In genomic region chr9:3385871-3386270, GRCh38 we compare ENCODE assay signal across 9 cellular contexts.
A peak's percentile ranks its signal among the peaks of the same experiment; 100 is the strongest.
DNase-seq lines count a peak whose midpoint lies in the region; ATAC-seq and TF ChIP-seq lines count a peak whose summit lies in the region.
"Had no signal": no experiment of that assay in that cellular context is flagged by ENCODE, and none has a peak within 500 bp of the region (broad histone marks: within the 10 kb centered on the region; RNA-seq: fewer than 3 reads in every experiment).

No MANE protein-coding gene starts in this region.

- TF ChIP-seq POLR2A in esophagus muscularis mucosa (IDR thresholded peaks at IDR 0.05; ENCODE audit: low read depth): no peak

- no peak overlapping the region for H3K27ac ChIP-seq in colonic mucosa
- no peak overlapping the region for H3K27ac ChIP-seq in esophagus muscularis mucosa (replicated peaks in 1 of 4)
- H3K27ac ChIP-seq: SJSA1 had no signal

- H3K4me1 Mint-ChIP-seq in natural killer cell treated with Interleukin-12 subunit alpha and Interleukin-12 subunit beta and Interleukin-15 and Interleukin-18, amount 100 ng/mL, for 72 hours (ENCODE audit: low read depth in 2 of 2): peaks cover 18 to 24% of the 10 kb centered on the region in 2 donors
- H3K4me1 Mint-ChIP-seq in endothelial cell (ENCODE audit: unreplicated experiment): peaks cover 7% of the 10 kb centered on the region

- intact Hi-C loops in colonic mucosa (cut with DNase I): no loop called here
- intact Hi-C loops in esophagus muscularis mucosa (cut with DNase I): no loop called here

- no peaks in the 10 kb centered on the region for H3K4me1 ChIP-seq in colonic mucosa
- no peaks in the 10 kb centered on the region for H3K4me1 ChIP-seq in esophagus muscularis mucosa
- H3K4me1 ChIP-seq: SJSA1 had no signal

- TF ChIP-seq CTCF in colonic mucosa (IDR thresholded peaks at IDR 0.05): no peak
- TF ChIP-seq CTCF in endothelial cell (IDR thresholded peaks at IDR 0.05; ENCODE audit: unreplicated experiment): no peak
- TF ChIP-seq CTCF in esophagus muscularis mucosa (IDR thresholded peaks at IDR 0.05): no peak

- peak; percentile 83 for ATAC-seq in GM18861 (IDR thresholded peaks at IDR 0.05; ENCODE audit: unreplicated experiment)
- ATAC-seq in GM21723 (IDR thresholded peaks at IDR 0.05; ENCODE audit: unreplicated experiment): peak; percentile 95
- ATAC-seq in HG03521 (IDR thresholded peaks at IDR 0.05; ENCODE audit: unreplicated experiment): peak; percentile 94
- ATAC-seq in natural killer cell treated with Interleukin-12 subunit alpha and Interleukin-12 subunit beta and Interleukin-15 and Interleukin-18, amount 100 ng/mL, for 72 hours: peak; percentile 100

- H3K9ac ChIP-seq in colonic mucosa (ENCODE audit: low read depth in 2 of 2, low read length in 2 of 2): no peak overlapping the region

- no peaks in the 10 kb centered on the region for H3K27me3 Mint-ChIP-seq in natural killer cell treated with Interleukin-12 subunit alpha and Interleukin-12 subunit beta and Interleukin-15 and Interleukin-18, amount 100 ng/mL, for 72 hours
- H3K27me3 Mint-ChIP-seq in endothelial cell (ENCODE audit: unreplicated experiment): no peaks in the 10 kb centered on the region

- no peak overlapping the region for H3K4me3 ChIP-seq in colonic mucosa
- H3K4me3 ChIP-seq in esophagus muscularis mucosa: no peak overlapping the region
- H3K4me3 ChIP-seq: SJSA1 had no signal

- peaks cover 3% of the 10 kb centered on the region for H3K9me3 Mint-ChIP-seq in natural killer cell treated with Interleukin-12 subunit alpha and Interleukin-12 subunit beta and Interleukin-15 and Interleukin-18, amount 100 ng/mL, for 72 hours
- H3K9me3 Mint-ChIP-seq in endothelial cell (ENCODE audit: unreplicated experiment): no peaks in the 10 kb centered on the region

- peak overlapping the region; percentile 75 for H3K4me3 Mint-ChIP-seq in natural killer cell treated with Interleukin-12 subunit alpha and Interleukin-12 subunit beta and Interleukin-15 and Interleukin-18, amount 100 ng/mL, for 72 hours
- H3K4me3 Mint-ChIP-seq in endothelial cell (ENCODE audit: unreplicated experiment): no peak overlapping the region

- WGBS in esophagus muscularis mucosa: 75% methylated on average over 1 of the region's 1 CpG

- no peaks in the 10 kb centered on the region for H3K27me3 ChIP-seq in colonic mucosa
- no peaks in the 10 kb centered on the region for H3K27me3 ChIP-seq in esophagus muscularis mucosa
- H3K27me3 ChIP-seq: SJSA1 had no signal

- H3K36me3 ChIP-seq in colonic mucosa: no peaks in the 10 kb centered on the region
- peaks cover 0 to 7% (median 0%) of the 10 kb centered on the region in 4 donors for H3K36me3 ChIP-seq in esophagus muscularis mucosa
- H3K36me3 ChIP-seq: SJSA1 had no signal

- H3K27ac Mint-ChIP-seq in natural killer cell treated with Interleukin-12 subunit alpha and Interleukin-12 subunit beta and Interleukin-15 and Interleukin-18, amount 100 ng/mL, for 72 hours: peak overlapping the region; percentile 43 to 50
- no peak overlapping the region for H3K27ac Mint-ChIP-seq in endothelial cell (ENCODE audit: unreplicated experiment)

- H3K9me3 ChIP-seq in colonic mucosa: no peaks in the 10 kb centered on the region
- no peaks in the 10 kb centered on the region for H3K9me3 ChIP-seq in esophagus muscularis mucosa
- H3K9me3 ChIP-seq: SJSA1 had no signal

- H3K36me3 Mint-ChIP-seq in natural killer cell treated with Interleukin-12 subunit alpha and Interleukin-12 subunit beta and Interleukin-15 and Interleukin-18, amount 100 ng/mL, for 72 hours: peaks cover 31% of the 10 kb centered on the region
- peaks cover 13% of the 10 kb centered on the region for H3K36me3 Mint-ChIP-seq in endothelial cell (ENCODE audit: low read depth, unreplicated experiment)

- no peak for TF ChIP-seq EP300 in esophagus muscularis mucosa (IDR thresholded peaks at IDR 0.05)

- peak; percentile 67 for DNase-seq in natural killer cell treated with Interleukin-12 subunit alpha and Interleukin-12 subunit beta and Interleukin-15 and Interleukin-18, amount 100 ng/mL, for 72 hours (ENCODE audit: low spot score)
- DNase-seq in amniotic stem cell (lab: John Stamatoyannopoulos, UW): no peak
- DNase-seq in colonic mucosa: no peak
- DNase-seq in endothelial cell (ENCODE audit: low spot score): no peak
- no peak for DNase-seq in esophagus muscularis mucosa (ENCODE audit: extremely low spot score)
